ENCODE assay signal across 22 cellular contexts in the genomic region with DNA sequence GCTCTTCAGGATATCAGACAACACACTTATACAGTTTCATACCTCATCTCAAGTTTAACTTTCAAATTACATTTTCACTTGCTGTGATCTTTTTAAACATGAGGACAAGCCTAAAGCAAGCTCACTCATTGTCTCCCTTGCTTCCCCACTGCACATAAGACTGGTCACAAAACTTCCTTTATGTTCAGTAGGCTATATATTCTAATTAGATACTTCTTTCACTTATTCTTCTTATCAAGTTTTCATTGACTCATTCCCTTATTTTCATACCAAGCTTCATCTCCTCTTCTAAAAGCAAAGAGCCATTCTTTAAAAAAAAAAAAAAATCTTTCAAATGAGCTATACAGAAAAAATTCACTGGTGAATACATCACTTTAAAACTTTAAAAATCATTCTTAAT.
DNase-seq lines count a peak whose midpoint lies in the region; ATAC-seq, FAIRE-seq and TF ChIP-seq lines count a peak whose summit lies in the region.
"Had no signal": no experiment of that assay in that cellular context is flagged by ENCODE, and none has a peak within 500 bp of the region (broad histone marks: within the 10 kb centered on the region; RNA-seq: fewer than 3 reads in every experiment).

No MANE protein-coding gene starts in this region.

- H3K27ac ChIP-seq in A549 (peak overlapping the region in 1 of 2 experiments; percentile 69; a peak in 2 of 6 replicates), small intestine (ENCODE audit: low read depth in 1 of 2, low read length in 1 of 2) (no peak overlapping the region)
- H3K27ac ChIP-seq: BLaER1 had no signal

- no peak for FAIRE-seq in A549 (lab: Jason Lieb, UNC)
- FAIRE-seq in small intestine (lab: Jason Lieb, UNC) = peak; percentile 26
- FAIRE-seq: D721Med, G401.6, GM12891, GM19239 had no signal

- H3K4me1 ChIP-seq in A549 (peaks cover 44% of the 10 kb centered on the region), endocrine pancreas (ENCODE audit: control insufficient read depth, insufficient read depth, low read length) (no peaks in the 10 kb centered on the region), small intestine (ENCODE audit: control insufficient read depth in 2 of 2, insufficient read depth in 1 of 2, low read depth in 1 of 2, low read length in 1 of 2) (no peaks in the 10 kb centered on the region)
- H3K4me1 ChIP-seq: BE2C, BLaER1, Caco-2 had no signal

- DNase-seq in A549 (ENCODE audit: low read depth in 1 of 2, low spot score in 1 of 2) (no peak), small intestine (no peak), SIG-M5 treated with dmso at 0.1 percent for 504 hours (lab: John Stamatoyannopoulos, UW; ENCODE audit: unreplicated experiment) (no peak)
- DNase-seq: 8988T; ACHN; BE2C; C1 segment of cervical spinal cord; Caco-2; Calu3; CD4-positive, alpha-beta memory T cell; CD4-positive, CD25-positive, alpha-beta regulatory T cell; CD8-positive, alpha-beta memory T cell; DMS79 treated with DMSO at 0.1 percent for 48 hours; GF-D8 had no signal

- POLR2A ChIA-PET in A549 (lab: Yijun Ruan, JAX) = interaction anchor here (0.6 kb wide), 1 partner anchor 112 kb away, joined by 3 read pairs; no protein-coding TSS in a partner anchor

- H3K4me2 ChIP-seq in A549 = 0 out of 3 replicates have a peak overlapping the region, but pooled peaks have one; percentile 2
- H3K4me2 ChIP-seq: BLaER1 had no signal

- no peak overlapping the region for H3K9ac ChIP-seq in endocrine pancreas (ENCODE audit: control insufficient read depth, insufficient read depth, low read length)
- H3K9ac ChIP-seq: BLaER1 had no signal

- no peak for TF ChIP-seq RAD21 in A549 (conservative IDR thresholded peaks at IDR 0.05 in 1 of 2, IDR thresholded peaks at IDR 0.05 in 1 of 2)

- TF ChIP-seq CTCF in A549 (IDR thresholded peaks at IDR 0.05) = no peak

- no peaks in the 10 kb centered on the region for H3K27me3 ChIP-seq in endocrine pancreas (ENCODE audit: control insufficient read depth, insufficient read depth, low read length)
- no peaks in the 10 kb centered on the region for H3K27me3 ChIP-seq in small intestine (ENCODE audit: control insufficient read depth in 2 of 2, insufficient read depth in 2 of 2, low read length in 2 of 2)
- H3K27me3 ChIP-seq: BE2C, BLaER1 had no signal

- CTCF ChIA-PET in A549 (lab: Yijun Ruan, JAX) = no interaction called here

- H3K9me3 ChIP-seq in A549 = no peaks in the 10 kb centered on the region
- no peaks in the 10 kb centered on the region for H3K9me3 ChIP-seq in endocrine pancreas (ENCODE audit: control insufficient read depth, low read length)
- no peaks in the 10 kb centered on the region for H3K9me3 ChIP-seq in small intestine (ENCODE audit: control insufficient read depth, low read depth)
- H3K9me3 ChIP-seq: BE2C, BLaER1, Caco-2 had no signal

- TF ChIP-seq POLR2A in A549 (IDR thresholded peaks at IDR 0.05; ENCODE audit: low read length) = no peak

- ATAC-seq in A549 (no peak), GM19467 (IDR thresholded peaks at IDR 0.05; ENCODE audit: unreplicated experiment) (no peak), GM21723 (IDR thresholded peaks at IDR 0.05; ENCODE audit: unreplicated experiment) (no peak)

- H3K4me3 ChIP-seq in A549 = no peak overlapping the region
- H3K4me3 ChIP-seq in endocrine pancreas (ENCODE audit: control insufficient read depth, insufficient read depth, low read length) = peak overlapping the region; percentile 22
- H3K4me3 ChIP-seq in small intestine (ENCODE audit: low read depth in 1 of 2, low read length in 2 of 2) = no peak overlapping the region
- H3K4me3 ChIP-seq: BLaER1 had no signal

- TF ChIP-seq EP300 in A549 (IDR thresholded peaks at IDR 0.05) = no peak

- no peaks in the 10 kb centered on the region for H3K36me3 ChIP-seq in endocrine pancreas (ENCODE audit: control insufficient read depth, insufficient read depth, low read length)
- H3K36me3 ChIP-seq in small intestine (ENCODE audit: control insufficient read depth in 2 of 2, insufficient read depth in 2 of 2, low read length in 2 of 2) = peaks cover 0 to 10% of the 10 kb centered on the region in 2 donors
- H3K36me3 ChIP-seq: BE2C had no signal

TF ChIP-seq in A549, 52 proteins besides CTCF, POLR2A, EP300 and RAD21:
- TF ChIP-seq, protein P1, sequence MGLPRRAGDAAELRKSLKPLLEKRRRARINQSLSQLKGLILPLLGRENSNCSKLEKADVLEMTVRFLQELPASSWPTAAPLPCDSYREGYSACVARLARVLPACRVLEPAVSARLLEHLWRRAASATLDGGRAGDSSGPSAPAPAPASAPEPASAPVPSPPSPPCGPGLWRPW (IDR thresholded peaks at IDR 0.05) = no peak
- TF ChIP-seq CHD2 (IDR thresholded peaks at IDR 0.05; ENCODE audit: low read length, partially characterized antibody) (no peak), SMC3 (IDR thresholded peaks at IDR 0.05) (no peak), MYC (IDR thresholded peaks at IDR 0.05; ENCODE audit: borderline replicate concordance, low read length) (no peak), HOXB5 (CRISPR knock-in tag; IDR thresholded peaks at IDR 0.05) (no peak), RCOR1 (IDR thresholded peaks at IDR 0.05; ENCODE audit: low read depth, low read length) (no peak), SREBF2 (IDR thresholded peaks at IDR 0.05) (no peak), HOXB13 (CRISPR knock-in tag; IDR thresholded peaks at IDR 0.05; ENCODE audit: low read depth) (no peak), MAZ (IDR thresholded peaks at IDR 0.05; ENCODE audit: borderline replicate concordance, low read depth, low read length) (no peak), EHMT2 (IDR thresholded peaks at IDR 0.05; ENCODE audit: low read depth) (no peak), CEBPB (IDR thresholded peaks at IDR 0.05) (no peak), BHLHE40 (IDR thresholded peaks at IDR 0.05; ENCODE audit: low read depth, low read length) (no peak), RNF2 (IDR thresholded peaks at IDR 0.05; ENCODE audit: borderline replicate concordance, low read depth) (no peak), ELK1 (IDR thresholded peaks at IDR 0.05; ENCODE audit: low read depth, low read length) (no peak), E2F6 (IDR thresholded peaks at IDR 0.05; ENCODE audit: borderline replicate concordance, low read depth) (no peak), EHF (CRISPR knock-in tag; IDR thresholded peaks at IDR 0.05) (no peak), FOSB (CRISPR knock-in tag; IDR thresholded peaks at IDR 0.05) (no peak), RFX5 (IDR thresholded peaks at IDR 0.05) (no peak)
- TF ChIP-seq, protein P2, sequence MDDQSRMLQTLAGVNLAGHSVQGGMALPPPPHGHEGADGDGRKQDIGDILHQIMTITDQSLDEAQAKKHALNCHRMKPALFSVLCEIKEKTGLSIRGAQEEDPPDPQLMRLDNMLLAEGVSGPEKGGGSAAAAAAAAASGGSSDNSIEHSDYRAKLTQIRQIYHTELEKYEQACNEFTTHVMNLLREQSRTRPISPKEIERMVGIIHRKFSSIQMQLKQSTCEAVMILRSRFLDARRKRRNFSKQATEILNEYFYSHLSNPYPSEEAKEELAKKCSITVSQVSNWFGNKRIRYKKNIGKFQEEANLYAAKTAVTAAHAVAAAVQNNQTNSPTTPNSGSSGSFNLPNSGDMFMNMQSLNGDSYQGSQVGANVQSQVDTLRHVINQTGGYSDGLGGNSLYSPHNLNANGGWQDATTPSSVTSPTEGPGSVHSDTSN (IDR thresholded peaks at IDR 0.05) = no peak
- TF ChIP-seq, protein P3, sequence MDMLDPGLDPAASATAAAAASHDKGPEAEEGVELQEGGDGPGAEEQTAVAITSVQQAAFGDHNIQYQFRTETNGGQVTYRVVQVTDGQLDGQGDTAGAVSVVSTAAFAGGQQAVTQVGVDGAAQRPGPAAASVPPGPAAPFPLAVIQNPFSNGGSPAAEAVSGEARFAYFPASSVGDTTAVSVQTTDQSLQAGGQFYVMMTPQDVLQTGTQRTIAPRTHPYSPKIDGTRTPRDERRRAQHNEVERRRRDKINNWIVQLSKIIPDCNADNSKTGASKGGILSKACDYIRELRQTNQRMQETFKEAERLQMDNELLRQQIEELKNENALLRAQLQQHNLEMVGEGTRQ (IDR thresholded peaks at IDR 0.05) = no peak
